In the genomic region with DNA sequence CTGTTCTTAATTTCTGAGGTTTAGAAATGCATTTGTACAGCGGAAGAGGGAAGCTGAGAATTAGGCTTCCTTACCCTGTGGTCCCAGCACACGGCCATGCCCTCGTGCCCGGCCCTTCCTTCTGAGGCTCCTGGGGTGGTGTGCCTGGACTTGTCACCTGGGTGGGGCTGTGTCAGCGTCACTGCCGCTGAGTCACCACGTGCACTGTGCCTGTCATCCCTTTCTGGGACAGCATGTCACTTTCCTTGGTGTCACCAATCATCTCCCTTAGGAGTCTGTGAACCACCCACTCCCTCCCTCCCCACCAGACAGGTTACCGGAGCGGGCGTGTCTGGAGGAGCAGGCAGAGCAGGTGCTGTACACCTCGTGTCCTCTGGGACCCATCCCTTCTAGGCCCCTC, we compare ENCODE assay signal across 10 cellular contexts.
DNase-seq lines count a peak whose midpoint lies in the region; TF ChIP-seq lines count a peak whose summit lies in the region.
"Had no signal": no experiment of that assay in that cellular context is flagged by ENCODE, and none has a peak within 500 bp of the region (broad histone marks: within the 10 kb centered on the region; RNA-seq: fewer than 3 reads in every experiment).

No MANE protein-coding gene starts in this region.

- peak overlapping the region; percentile 41 for H2AFZ ChIP-seq in mammary epithelial cell (ENCODE audit: low read depth, low read length)

- intact Hi-C loops in mammary epithelial cell (cut with micrococcal nuclease), result loop anchor here (1.0 kb wide), 1 partner anchor 24 kb away; no protein-coding TSS in a partner anchor

- DNase-seq in SIG-M5 treated with dmso at 0.1 percent for 504 hours (lab: John Stamatoyannopoulos, UW; ENCODE audit: unreplicated experiment) (peak; percentile 74), SIG-M5 (lab: John Stamatoyannopoulos, UW) (no peak), NCI-H2171 treated with DMSO at 0.1 percent for 48 hours (lab: John Stamatoyannopoulos, UW) (peak; percentile 79), mammary epithelial cell (peak; percentile 51), AG08396 (ENCODE audit: low spot score) (no peak), NCI-H82 (lab: John Stamatoyannopoulos, UW) (no peak), GDM1 (lab: John Stamatoyannopoulos, UW) (no peak)

- no TSS peak for BruUV-seq in mammary epithelial cell (replicated peaks; lab: Mats Ljungman, UMichigan)

- H4K20me1 ChIP-seq in mammary epithelial cell (ENCODE audit: insufficient read depth, low read length), result no peaks in the 10 kb centered on the region

- H3K9ac ChIP-seq in mammary epithelial cell (ENCODE audit: insufficient read depth, low read length), result no peak overlapping the region

- no peak for TF ChIP-seq CTCF in mammary epithelial cell (conservative IDR thresholded peaks at IDR 0.05 in 1 of 2, IDR thresholded peaks at IDR 0.05 in 1 of 2; ENCODE audit: extremely low read depth in 1 of 2, insufficient read depth in 1 of 2, low read depth in 1 of 2, low read length in 2 of 2)

- in situ Hi-C loops in mammary epithelial cell (cut with MboI; ENCODE audit: low sequenced_read_pairs in 2 of 2), result no loop called here

- H3K27ac ChIP-seq in mammary epithelial cell (ENCODE audit: insufficient read depth, low read depth, low read length) (no peak overlapping the region), skin epidermis (peak overlapping the region in 15 of 21 experiments; percentile 9 to 78 (median 57))
- H3K27ac ChIP-seq: body of pancreas, tibial artery had no signal

- dilution Hi-C loops in mammary epithelial cell (cut with HindIII; ENCODE audit: low sequenced_read_pairs), result no loop called here

- H3K9me3 ChIP-seq in mammary epithelial cell (replicated peaks; ENCODE audit: insufficient read depth, low read length), result no peaks in the 10 kb centered on the region
- H3K9me3 ChIP-seq: body of pancreas, tibial artery had no signal

- H3K4me3 ChIP-seq in mammary epithelial cell (replicated peaks in 1 of 3; ENCODE audit: insufficient read depth in 1 of 3, low read depth in 2 of 3, low read length in 3 of 3) (no peak overlapping the region), skin epidermis (no peak overlapping the region)
- H3K4me3 ChIP-seq: body of pancreas, tibial artery had no signal

- no peaks in the 10 kb centered on the region for H3K27me3 ChIP-seq in mammary epithelial cell (ENCODE audit: insufficient read depth, low read length)
- H3K27me3 ChIP-seq: body of pancreas, tibial artery had no signal

- 33% methylated on average over 4 of the region's 11 CpGs for WGBS in mammary epithelial cell (ENCODE audit: low coverage, missing lambda C conversion rate)

- H3K36me3 ChIP-seq in mammary epithelial cell (ENCODE audit: insufficient read depth, low read length), result no peaks in the 10 kb centered on the region
- H3K36me3 ChIP-seq: tibial artery had no signal

- H3K4me2 ChIP-seq in mammary epithelial cell (ENCODE audit: insufficient read depth, low read depth, low read length), result peak overlapping the region; percentile 52

- CTCF ChIA-PET in mammary epithelial cell (lab: Charles Lee; ENCODE audit: low non-redundant PET), result no interaction called here

- peaks cover 11% of the 10 kb centered on the region for H3K4me1 ChIP-seq in mammary epithelial cell (ENCODE audit: insufficient read depth, low read length)
- H3K4me1 ChIP-seq: body of pancreas, tibial artery had no signal

- no peaks in the 10 kb centered on the region for H3K79me2 ChIP-seq in mammary epithelial cell (ENCODE audit: insufficient read depth, low read length)

Comparison
In these comparisons a context has a peak if more than half of its experiments do, and no peak if none do; other contexts are left out.
1. DNase-seq: peak in SIG-M5 treated with dmso at 0.1 percent for 504 hours (single experiment), NCI-H2171 treated with DMSO at 0.1 percent for 48 hours (single experiment) and mammary epithelial cell (single experiment); none in SIG-M5 (single experiment), AG08396 (single experiment), NCI-H82 (single experiment) and GDM1 (single experiment).